ENCODE assay signal across 8 cellular contexts in the genomic region with DNA sequence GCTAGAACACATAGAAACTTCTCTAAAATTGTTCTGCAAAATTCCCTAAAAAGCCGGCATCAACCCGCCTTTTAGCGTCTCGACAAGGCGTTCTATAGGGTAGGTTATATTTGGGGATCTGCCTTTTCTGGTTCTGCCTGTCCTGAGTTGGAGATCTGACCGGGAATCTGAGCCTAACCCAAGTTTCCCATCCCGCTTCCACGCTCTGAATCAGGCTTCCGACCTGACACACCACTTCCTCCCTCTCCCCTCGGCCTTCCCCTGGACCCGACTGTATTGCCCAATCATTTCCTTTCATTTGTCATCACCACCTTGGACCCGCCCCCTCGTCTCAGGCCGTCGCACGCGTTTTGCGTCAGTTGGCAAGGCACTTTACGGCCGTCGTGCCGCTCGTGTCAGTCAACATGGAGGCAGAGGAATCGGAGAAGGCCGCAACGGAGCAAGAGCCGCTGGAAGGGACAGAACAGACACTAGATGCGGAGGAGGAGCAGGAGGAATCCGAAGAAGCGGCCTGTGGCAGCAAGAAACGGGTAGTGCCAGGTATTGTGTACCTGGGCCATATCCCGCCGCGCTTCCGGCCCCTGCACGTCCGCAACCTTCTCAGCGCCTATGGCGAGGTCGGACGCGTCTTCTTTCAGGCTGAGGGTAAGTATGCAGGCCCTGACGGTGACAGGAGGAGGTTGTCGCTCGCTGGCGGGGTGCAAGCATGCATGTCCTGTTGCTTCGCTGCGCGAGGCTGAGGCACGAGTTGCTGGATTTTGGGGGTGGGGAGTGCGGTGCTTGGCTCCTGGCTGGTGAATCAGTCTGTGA. TPM values are rescaled to one million over a fixed set of nuclear protein-coding genes. Genes with fewer than 3 reads are reported as not detected.
DNase-seq lines count a peak whose midpoint lies in the region; FAIRE-seq and TF ChIP-seq lines count a peak whose summit lies in the region.

A gene (plus strand): TSS at position 375 of the 810 bp plus-strand sequence. CDS start 30 bp downstream, at position 405.

- TF ChIP-seq CTCF in HFF-Myc (IDR thresholded peaks at IDR 0.05; ENCODE audit: low read depth, low read length, missing control alignments), result no peak

- H3K14ac ChIP-seq in neuronal stem cell (ENCODE audit: low read length), result peak within 1 kb of the TSS; percentile 90

- no peak within 1 kb of the TSS for H2BK5ac ChIP-seq in neuronal stem cell (ENCODE audit: low read length)

- FAIRE-seq in frontal cortex (lab: Jason Lieb, UNC), result peak; percentile 15

- H3K27ac ChIP-seq in neuronal stem cell (replicated peaks; ENCODE audit: low read length) (peak within 1 kb of the TSS; percentile 80), substantia nigra (ENCODE audit: low read depth, low read length, poor library complexity, severe bottlenecking) (peak within 1 kb of the TSS; percentile 83)

- no peak within 1 kb of the TSS for H2BK12ac ChIP-seq in neuronal stem cell (ENCODE audit: low read length)

- H2BK15ac ChIP-seq in neuronal stem cell (ENCODE audit: low read length), result no peak within 1 kb of the TSS

- H3K4me3 ChIP-seq in HFF-Myc (replicated peaks; ENCODE audit: low read depth, low read length) (peak within 1 kb of the TSS; percentile 75), neuronal stem cell (ENCODE audit: low read length in 2 of 2) (peak within 1 kb of the TSS; percentile 92 to 97)

- no peaks in the 10 kb centered on the region for H3K9me3 ChIP-seq in neuronal stem cell (replicated peaks in 1 of 2; ENCODE audit: control insufficient read depth in 2 of 2, insufficient read depth in 1 of 2, low read depth in 1 of 2, low read length in 2 of 2)

- in situ Hi-C loops in SK-MEL-5 (cut with HindIII; ENCODE audit: low pct_unique_long_range_greater_than_20kb, low sequenced_read_pairs), result no loop called here

- H3K23ac ChIP-seq in neuronal stem cell (ENCODE audit: low read depth, low read length, poor library complexity), result peak within 1 kb of the TSS; percentile 80

- H4K8ac ChIP-seq in neuronal stem cell (ENCODE audit: low read depth, low read length), result peak within 1 kb of the TSS; percentile 92

- peak; percentile 98 for DNase-seq in GM03348 (ENCODE audit: low spot score)
- peak; percentile 95 for DNase-seq in HFF-Myc (ENCODE audit: extremely low read depth, low read depth)
- peak; percentile 98 for DNase-seq in NAMALWA (ENCODE audit: low spot score)
- peak; percentile 100 for DNase-seq in SK-MEL-5 (ENCODE audit: low read depth, low spot score)
- DNase-seq in activated naive CD4-positive, alpha-beta T cell treated with Interleukin-2 at 50 U/mL for 16 hours, result peak; percentile 98
- DNase-seq in frontal cortex (ENCODE audit: low spot score in 2 of 2), result peak; percentile 85 to 95
- peak; percentile 98 for DNase-seq in neuronal stem cell (ENCODE audit: low spot score)
- peak; percentile 74 to 99 (median 95) for DNase-seq in substantia nigra (lab: John Stamatoyannopoulos, UW)

- WGBS in neuronal stem cell (ENCODE audit: extremely low coverage in 2 of 2, insufficient read length in 2 of 2, insufficient replicate concordance in 1 of 2), 2 donors, result no CpG with 5 or more reads among the region's 51 CpGs

- H3K27me3 ChIP-seq in neuronal stem cell (ENCODE audit: control insufficient read depth in 3 of 3, insufficient read depth in 3 of 3, low read depth in 1 of 3, low read length in 3 of 3), result peaks cover 0 to 24% (median 0%) of the 10 kb centered on the region in 3 experiments

- peaks cover 3 to 8% of the 10 kb centered on the region in 2 donors for H3K4me1 ChIP-seq in neuronal stem cell (ENCODE audit: control insufficient read depth in 2 of 2, insufficient read depth in 1 of 2, low read depth in 1 of 2, low read length in 2 of 2)

- peaks cover 10% of the 10 kb centered on the region for H3K79me1 ChIP-seq in neuronal stem cell (ENCODE audit: low read depth, low read length)

- H3K4me2 ChIP-seq in neuronal stem cell (ENCODE audit: insufficient read depth, low read length, poor library complexity, severe bottlenecking), result peak within 1 kb of the TSS; percentile 86

- H4K91ac ChIP-seq in neuronal stem cell (ENCODE audit: low read depth, low read length, poor library complexity), result no peak within 1 kb of the TSS

- peak within 1 kb of the TSS; percentile 100 for H3K9ac ChIP-seq in neuronal stem cell (ENCODE audit: low read depth, low read length, poor library complexity)

- H3K4ac ChIP-seq in neuronal stem cell (ENCODE audit: low read length), result no peak within 1 kb of the TSS

- H3K18ac ChIP-seq in neuronal stem cell (ENCODE audit: low read length), result peak within 1 kb of the TSS; percentile 89

- H2AFZ ChIP-seq in neuronal stem cell (ENCODE audit: low read length), result peak within 1 kb of the TSS; percentile 95

- H3K36me3 ChIP-seq in neuronal stem cell (replicated peaks in 1 of 2; ENCODE audit: control insufficient read depth in 2 of 2, insufficient read depth in 2 of 2, low read length in 2 of 2), result peaks cover 9 to 28% of the 10 kb centered on the region in 2 donors

- peak within 1 kb of the TSS; percentile 62 for H2AK5ac ChIP-seq in neuronal stem cell (ENCODE audit: low read depth, low read length)

- H2BK120ac ChIP-seq in neuronal stem cell (ENCODE audit: low read depth, low read length), result no peak within 1 kb of the TSS

RNA-seq across cellular contexts. Expression of the gene that starts here (rescaled TPM):
- 34.3 and 35.1 TPM in 2 replicates for total RNA-seq in SK-MEL-5 (2014; rRNA removed; shearing (Covaris generic))
- 27.3 and 27.7 TPM in 2 replicates for polyA plus RNA-seq in SK-MEL-5 (2015; cell fraction: cytosol; rRNA removed)
- 18.6 and 20.7 TPM in 2 replicates for polyA plus RNA-seq in SK-MEL-5 (2015; cell fraction: nucleus; rRNA removed)
- total RNA-seq in frontal cortex, result 12.6 TPM
- polyA plus RNA-seq in neuronal stem cell (2013, experiment 1 of 2), result 18.0 TPM
- polyA plus RNA-seq in neuronal stem cell (2013, experiment 2 of 2), result 16.9 TPM

Comparison
In these comparisons a context has a peak if more than half of its experiments do, and no peak if none do; other contexts are left out.
1. Peak in every context shown above with its lines: DNase-seq, H3K4me3 ChIP-seq and H3K27ac ChIP-seq.